ENCODE assay signal across 14 cellular contexts in genomic region chr11:132054822-132055221, GRCh38.
DNase-seq lines count a peak whose midpoint lies in the region; ATAC-seq, FAIRE-seq and TF ChIP-seq lines count a peak whose summit lies in the region.
"Had no signal": no experiment of that assay in that cellular context is flagged by ENCODE, and none has a peak within 500 bp of the region (broad histone marks: within the 10 kb centered on the region; RNA-seq: fewer than 3 reads in every experiment).

No MANE protein-coding gene starts in this region.

- H3K9me2 ChIP-seq in GM23338 (ENCODE audit: insufficient read depth): peaks cover 14% of the 10 kb centered on the region; the same call in 1 of the 2 replicates

- H3K36me3 ChIP-seq in RWPE2 (ENCODE audit: low read depth): no peaks in the 10 kb centered on the region
- H3K36me3 ChIP-seq in skeletal muscle satellite cell (ENCODE audit: insufficient read depth, low read length): no peaks in the 10 kb centered on the region
- no peaks in the 10 kb centered on the region for H3K36me3 ChIP-seq in GM23338 (ENCODE audit: insufficient read depth)
- H3K36me3 ChIP-seq in kidney (ENCODE audit: control insufficient read depth in 1 of 2, insufficient read depth in 2 of 2, low read length in 2 of 2): no peaks in the 10 kb centered on the region

- no peaks in the 10 kb centered on the region for H3K36me3 Mint-ChIP-seq in GM23338 (ENCODE audit: low read depth)
- H3K36me3 Mint-ChIP-seq: activated naive CD4-positive, alpha-beta T cell treated with anti-CD3 and anti-CD28 coated beads, Interleukin-2, amount 50 U/mL, for 24 hours had no signal

- DNase-seq in GM03348 (ENCODE audit: low spot score): peak; percentile 84
- no peak for DNase-seq in RWPE2 (ENCODE audit: low spot score)
- peak; percentile 68 for DNase-seq in fibroblast of gingiva (ENCODE audit: low read depth)
- no peak for DNase-seq in SHP77 treated with DMSO at 0.1 percent for 48 hours (lab: John Stamatoyannopoulos, UW)
- no peak for DNase-seq in GM23338 (ENCODE audit: low spot score)
- no peak for DNase-seq in kidney
- DNase-seq: dermis blood vessel endothelial cell, head of caudate nucleus, left ventricle myocardium superior, NCI-H1048, NCI-H446 treated with DMSO at 0.1 percent for 48 hours had no signal

- H3K4me2 ChIP-seq in skeletal muscle satellite cell (ENCODE audit: low read length) (peak overlapping the region; percentile 19), GM23338 (no peak overlapping the region)

- H3K4me3 ChIP-seq in RWPE2 (ENCODE audit: severe bottlenecking) (no peak overlapping the region), skeletal muscle satellite cell (ENCODE audit: low read length) (no peak overlapping the region), GM23338 (no peak overlapping the region), kidney (ENCODE audit: low read length in 2 of 2) (no peak overlapping the region)

- H3K4me1 ChIP-seq in RWPE2 (ENCODE audit: insufficient read depth, poor library complexity, severe bottlenecking) (peaks cover 39% of the 10 kb centered on the region), skeletal muscle satellite cell (ENCODE audit: control insufficient read depth, insufficient read depth, low read length) (peaks cover 96% of the 10 kb centered on the region), GM23338 (ENCODE audit: insufficient read depth) (peaks cover 15% of the 10 kb centered on the region), kidney (ENCODE audit: control insufficient read depth in 1 of 2, insufficient read depth in 1 of 2, low read depth in 1 of 2, low read length in 2 of 2) (no peaks in the 10 kb centered on the region)

- no peak for FAIRE-seq in kidney (lab: Jason Lieb, UNC)

- peak; percentile 81 for ATAC-seq in RWPE2 (ENCODE audit: low read depth)
- no peak for ATAC-seq in GM23338
- ATAC-seq: left ventricle myocardium superior had no signal

- intact Hi-C loops in kidney (cut with DNase I): no loop called here

- H3K79me2 ChIP-seq in GM23338 (replicated peaks; ENCODE audit: insufficient read depth): no peaks in the 10 kb centered on the region

- TF ChIP-seq CTCF in RWPE2 (IDR thresholded peaks at IDR 0.05; ENCODE audit: poor library complexity, severe bottlenecking) (no peak), GM23338 (conservative IDR thresholded peaks at IDR 0.05; ENCODE audit: low read depth in 2 of 2) (no peak), kidney (IDR thresholded peaks at IDR 0.05; ENCODE audit: borderline replicate concordance, extremely low read depth, insufficient read depth) (no peak)

- H3K9me3 ChIP-seq in RWPE2 (ENCODE audit: severe bottlenecking) (no peaks in the 10 kb centered on the region), skeletal muscle satellite cell (replicated peaks; ENCODE audit: low read length) (no peaks in the 10 kb centered on the region), kidney (ENCODE audit: control insufficient read depth in 1 of 2, low read length in 2 of 2) (no peaks in the 10 kb centered on the region)

- no peak overlapping the region for H3K27ac Mint-ChIP-seq in GM23338
- H3K27ac Mint-ChIP-seq: activated naive CD4-positive, alpha-beta T cell treated with anti-CD3 and anti-CD28 coated beads, Interleukin-2, amount 50 U/mL, for 24 hours had no signal

- H3K27me3 ChIP-seq in RWPE2 (ENCODE audit: insufficient read depth, poor library complexity, severe bottlenecking): no peaks in the 10 kb centered on the region
- H3K27me3 ChIP-seq in skeletal muscle satellite cell (ENCODE audit: control insufficient read depth, insufficient read depth, low read length): no peaks in the 10 kb centered on the region
- no peaks in the 10 kb centered on the region for H3K27me3 ChIP-seq in GM23338 (ENCODE audit: insufficient read depth)

- no peaks in the 10 kb centered on the region for H3K9me3 Mint-ChIP-seq in GM23338
- H3K9me3 Mint-ChIP-seq: activated naive CD4-positive, alpha-beta T cell treated with anti-CD3 and anti-CD28 coated beads, Interleukin-2, amount 50 U/mL, for 24 hours; neural crest cell had no signal

- peaks cover 28% of the 10 kb centered on the region for H3K4me1 Mint-ChIP-seq in GM23338
- H3K4me1 Mint-ChIP-seq: activated naive CD4-positive, alpha-beta T cell treated with anti-CD3 and anti-CD28 coated beads, Interleukin-2, amount 50 U/mL, for 24 hours had no signal

- H3K9ac ChIP-seq in skeletal muscle satellite cell (ENCODE audit: low read depth, low read length) (peak overlapping the region; percentile 73), kidney (ENCODE audit: low read length in 2 of 2) (no peak overlapping the region)

- H2AFZ ChIP-seq in GM23338: no peak overlapping the region

- H3K27ac ChIP-seq in RWPE2 (ENCODE audit: poor library complexity, severe bottlenecking) (peak overlapping the region; percentile 98), GM23338 (ENCODE audit: low read depth) (no peak overlapping the region), kidney (ENCODE audit: low read depth in 2 of 2, low read length in 2 of 2) (no peak overlapping the region)

- H3K27me3 Mint-ChIP-seq in GM23338 (ENCODE audit: insufficient read depth, low read depth, poor library complexity): peaks cover 5% of the 10 kb centered on the region
- H3K27me3 Mint-ChIP-seq: activated naive CD4-positive, alpha-beta T cell treated with anti-CD3 and anti-CD28 coated beads, Interleukin-2, amount 50 U/mL, for 24 hours had no signal

- H3F3A ChIP-seq in GM23338 (replicated peaks; ENCODE audit: low read depth): no peaks in the 10 kb centered on the region

- H4K20me1 ChIP-seq in GM23338 (replicated peaks; ENCODE audit: insufficient read depth): no peaks in the 10 kb centered on the region

- no peak overlapping the region for H3K4me3 Mint-ChIP-seq in GM23338
- H3K4me3 Mint-ChIP-seq: activated naive CD4-positive, alpha-beta T cell treated with anti-CD3 and anti-CD28 coated beads, Interleukin-2, amount 50 U/mL, for 24 hours; neural crest cell had no signal

TF ChIP-seq in GM23338, 12 proteins besides CTCF, POLR2A, EP300 and RAD21 (continues in another document):
- TF ChIP-seq POLR2AphosphoS5 (IDR thresholded peaks at IDR 0.05; ENCODE audit: low read depth) (no peak), NANOG (IDR thresholded peaks at IDR 0.05; ENCODE audit: borderline replicate concordance) (no peak), ZNF114 (CRISPR knock-in tag; IDR thresholded peaks at IDR 0.05) (no peak), STAT1 (IDR thresholded peaks at IDR 0.05; ENCODE audit: unreplicated experiment) (no peak), CREB1 (CRISPR knock-in tag; IDR thresholded peaks at IDR 0.05; ENCODE audit: low read depth) (no peak), REST (IDR thresholded peaks at IDR 0.05; ENCODE audit: unreplicated experiment) (no peak), ETS1 (IDR thresholded peaks at IDR 0.05) (no peak), EZH2 (IDR thresholded peaks at IDR 0.05; ENCODE audit: low read depth, unreplicated experiment) (no peak)

Comparison
In these comparisons a context has a peak if more than half of its experiments do, and no peak if none do; other contexts are left out.
1. DNase-seq: peak in GM03348 (single experiment) and fibroblast of gingiva (single experiment); none in RWPE2 (single experiment), SHP77 treated with DMSO at 0.1 percent for 48 hours (single experiment), GM23338 (single experiment) and kidney (single experiment).